8 cellular contexts compared by ENCODE assay signal in the genomic region with DNA sequence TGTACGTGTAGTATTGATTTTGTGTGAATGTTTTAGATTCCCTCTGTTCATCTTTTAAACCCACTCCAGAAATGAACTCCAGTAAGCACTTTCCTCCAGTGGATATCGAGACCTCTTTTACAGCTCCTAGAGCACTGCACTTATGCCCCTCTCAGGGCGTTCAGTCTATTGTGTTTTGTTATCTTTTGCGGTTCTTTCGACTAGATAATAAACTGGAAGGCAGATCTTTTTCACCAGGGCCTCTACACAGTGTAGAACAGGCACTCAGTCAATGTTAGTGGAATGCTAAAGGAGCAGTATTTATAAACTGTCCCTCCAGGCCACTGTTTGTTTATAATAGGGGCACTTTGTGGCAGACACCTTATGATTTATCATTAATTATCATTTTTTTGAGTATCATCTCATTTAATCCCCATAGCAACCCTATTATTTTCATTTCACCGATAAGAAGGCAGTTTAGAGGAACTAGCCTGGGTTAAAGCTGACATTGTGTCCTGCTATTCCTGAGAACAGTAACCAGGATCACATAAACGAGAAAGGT. TPM values are rescaled to one million over a fixed set of nuclear protein-coding genes. Genes with fewer than 3 reads are reported as not detected.
DNase-seq lines count a peak whose midpoint lies in the region; ATAC-seq and TF ChIP-seq lines count a peak whose summit lies in the region.

No MANE protein-coding gene starts in this region.

- peaks cover 6% of the 10 kb centered on the region for H3K36me3 Mint-ChIP-seq in activated naive CD8-positive, alpha-beta T cell
- H3K36me3 Mint-ChIP-seq in type B pancreatic cell: no peaks in the 10 kb centered on the region

- no peaks in the 10 kb centered on the region for H3K27me3 Mint-ChIP-seq in activated naive CD8-positive, alpha-beta T cell
- no peaks in the 10 kb centered on the region for H3K27me3 Mint-ChIP-seq in type B pancreatic cell

- H3K4me3 Mint-ChIP-seq in activated naive CD8-positive, alpha-beta T cell: peak overlapping the region; percentile 92
- peak overlapping the region; percentile 90 for H3K4me3 Mint-ChIP-seq in type B pancreatic cell

- peaks cover 59% of the 10 kb centered on the region for H3K4me1 Mint-ChIP-seq in activated naive CD8-positive, alpha-beta T cell (ENCODE audit: low read depth)
- H3K4me1 Mint-ChIP-seq in type B pancreatic cell (ENCODE audit: unreplicated experiment): peaks cover 33% of the 10 kb centered on the region

- H3K9me3 ChIP-seq in left lung: no peaks in the 10 kb centered on the region

- peaks cover 21 to 53% of the 10 kb centered on the region in 2 donors for H3K4me1 ChIP-seq in left lung

- H3K27me3 ChIP-seq in left lung: no peaks in the 10 kb centered on the region

- H3K27ac Mint-ChIP-seq in activated naive CD8-positive, alpha-beta T cell: peak overlapping the region; percentile 96
- H3K27ac Mint-ChIP-seq in type B pancreatic cell: peak overlapping the region; percentile 97

- intact Hi-C loops in left lung (cut with DNase I): no loop called here
- intact Hi-C loops in left colon (cut with DNase I, micrococcal nuclease): no loop called here

- peak overlapping the region; percentile 91 for H3K27ac ChIP-seq in C4-2B
- H3K27ac ChIP-seq in left lung: peak overlapping the region; percentile 96 to 97

- H3K4me3 ChIP-seq in Jurkat, Clone E6-1 (ENCODE audit: low read length): peak overlapping the region; percentile 61
- H3K4me3 ChIP-seq in left lung: peak overlapping the region; percentile 81 to 89

- peaks cover 0 to 3% of the 10 kb centered on the region in 2 donors for H3K36me3 ChIP-seq in left lung

- DNase-seq in Jurkat, Clone E6-1 (ENCODE audit: low read depth, low spot score): no peak
- no peak for DNase-seq in left lung
- no peak for DNase-seq in type B pancreatic cell (ENCODE audit: extremely low spot score, unreplicated experiment)
- no peak for DNase-seq in left colon
- DNase-seq in HPDE6-E6E7 (ENCODE audit: extremely low spot score): no peak
- no peak for DNase-seq in pons (ENCODE audit: low spot score)

- ATAC-seq in left lung (no peak), left colon (no peak)

- TF ChIP-seq CTCF in C4-2B (conservative IDR thresholded peaks at IDR 0.05): no peak
- TF ChIP-seq CTCF in left lung (IDR thresholded peaks at IDR 0.05): no peak
- no peak for TF ChIP-seq CTCF in type B pancreatic cell (conservative IDR thresholded peaks at IDR 0.05)

- no peaks in the 10 kb centered on the region for H3K9me3 Mint-ChIP-seq in activated naive CD8-positive, alpha-beta T cell (ENCODE audit: low read depth)
- no peaks in the 10 kb centered on the region for H3K9me3 Mint-ChIP-seq in type B pancreatic cell

RNA-seq across cellular contexts. Expression of gene SOS1, which starts 0.7 kb away (rescaled TPM):
- 5.3 TPM for polyA plus RNA-seq in Jurkat, Clone E6-1 (2012; ENCODE audit: insufficient read depth, insufficient read length)
- total RNA-seq in left lung: 10 to 100 TPM; 31.3 to 36.6 TPM
- total RNA-seq in type B pancreatic cell (ENCODE audit: low replicate concordance): 54.2 and 63.8 TPM in 2 replicates
- total RNA-seq in left colon: 10 to 100 TPM; 30.0 to 31.2 TPM
